ENCODE assay signal across 1 cellular context in genomic region chr15:92930061-92930460, GRCh38.
TF ChIP-seq lines count a peak whose summit lies in the region.

No MANE protein-coding gene starts in this region.

TF ChIP-seq in GM12878, 131 proteins besides CTCF, POLR2A, EP300 and RAD21 (continued from another document):
- TF ChIP-seq, protein P1, sequence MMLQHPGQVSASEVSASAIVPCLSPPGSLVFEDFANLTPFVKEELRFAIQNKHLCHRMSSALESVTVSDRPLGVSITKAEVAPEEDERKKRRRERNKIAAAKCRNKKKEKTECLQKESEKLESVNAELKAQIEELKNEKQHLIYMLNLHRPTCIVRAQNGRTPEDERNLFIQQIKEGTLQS (IDR thresholded peaks at IDR 0.05; ENCODE audit: borderline replicate concordance, extremely low read depth, low read depth, low read length): no peak
- TF ChIP-seq JUNB (IDR thresholded peaks at IDR 0.05) (no peak), ATF7 (IDR thresholded peaks at IDR 0.05; ENCODE audit: low read depth) (no peak), HDAC6 (IDR thresholded peaks at IDR 0.05; ENCODE audit: unreplicated experiment) (no peak), ZNF207 (IDR thresholded peaks at IDR 0.05; ENCODE audit: borderline replicate concordance) (no peak), STAT3 (IDR thresholded peaks at IDR 0.05; ENCODE audit: low read depth, low read length) (no peak), ZNF24 (IDR thresholded peaks at IDR 0.05) (no peak), YBX1 (IDR thresholded peaks at IDR 0.05) (no peak)
- TF ChIP-seq, protein P2, sequence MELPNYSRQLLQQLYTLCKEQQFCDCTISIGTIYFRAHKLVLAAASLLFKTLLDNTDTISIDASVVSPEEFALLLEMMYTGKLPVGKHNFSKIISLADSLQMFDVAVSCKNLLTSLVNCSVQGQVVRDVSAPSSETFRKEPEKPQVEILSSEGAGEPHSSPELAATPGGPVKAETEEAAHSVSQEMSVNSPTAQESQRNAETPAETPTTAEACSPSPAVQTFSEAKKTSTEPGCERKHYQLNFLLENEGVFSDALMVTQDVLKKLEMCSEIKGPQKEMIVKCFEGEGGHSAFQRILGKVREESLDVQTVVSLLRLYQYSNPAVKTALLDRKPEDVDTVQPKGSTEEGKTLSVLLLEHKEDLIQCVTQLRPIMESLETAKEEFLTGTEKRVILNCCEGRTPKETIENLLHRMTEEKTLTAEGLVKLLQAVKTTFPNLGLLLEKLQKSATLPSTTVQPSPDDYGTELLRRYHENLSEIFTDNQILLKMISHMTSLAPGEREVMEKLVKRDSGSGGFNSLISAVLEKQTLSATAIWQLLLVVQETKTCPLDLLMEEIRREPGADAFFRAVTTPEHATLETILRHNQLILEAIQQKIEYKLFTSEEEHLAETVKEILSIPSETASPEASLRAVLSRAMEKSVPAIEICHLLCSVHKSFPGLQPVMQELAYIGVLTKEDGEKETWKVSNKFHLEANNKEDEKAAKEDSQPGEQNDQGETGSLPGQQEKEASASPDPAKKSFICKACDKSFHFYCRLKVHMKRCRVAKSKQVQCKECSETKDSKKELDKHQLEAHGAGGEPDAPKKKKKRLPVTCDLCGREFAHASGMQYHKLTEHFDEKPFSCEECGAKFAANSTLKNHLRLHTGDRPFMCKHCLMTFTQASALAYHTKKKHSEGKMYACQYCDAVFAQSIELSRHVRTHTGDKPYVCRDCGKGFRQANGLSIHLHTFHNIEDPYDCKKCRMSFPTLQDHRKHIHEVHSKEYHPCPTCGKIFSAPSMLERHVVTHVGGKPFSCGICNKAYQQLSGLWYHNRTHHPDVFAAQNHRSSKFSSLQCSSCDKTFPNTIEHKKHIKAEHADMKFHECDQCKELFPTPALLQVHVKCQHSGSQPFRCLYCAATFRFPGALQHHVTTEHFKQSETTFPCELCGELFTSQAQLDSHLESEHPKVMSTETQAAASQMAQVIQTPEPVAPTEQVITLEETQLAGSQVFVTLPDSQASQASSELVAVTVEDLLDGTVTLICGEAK (IDR thresholded peaks at IDR 0.05; ENCODE audit: borderline replicate concordance): no peak
- TF ChIP-seq, protein P3, sequence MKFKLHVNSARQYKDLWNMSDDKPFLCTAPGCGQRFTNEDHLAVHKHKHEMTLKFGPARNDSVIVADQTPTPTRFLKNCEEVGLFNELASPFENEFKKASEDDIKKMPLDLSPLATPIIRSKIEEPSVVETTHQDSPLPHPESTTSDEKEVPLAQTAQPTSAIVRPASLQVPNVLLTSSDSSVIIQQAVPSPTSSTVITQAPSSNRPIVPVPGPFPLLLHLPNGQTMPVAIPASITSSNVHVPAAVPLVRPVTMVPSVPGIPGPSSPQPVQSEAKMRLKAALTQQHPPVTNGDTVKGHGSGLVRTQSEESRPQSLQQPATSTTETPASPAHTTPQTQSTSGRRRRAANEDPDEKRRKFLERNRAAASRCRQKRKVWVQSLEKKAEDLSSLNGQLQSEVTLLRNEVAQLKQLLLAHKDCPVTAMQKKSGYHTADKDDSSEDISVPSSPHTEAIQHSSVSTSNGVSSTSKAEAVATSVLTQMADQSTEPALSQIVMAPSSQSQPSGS (IDR thresholded peaks at IDR 0.05; ENCODE audit: low read length): no peak
TF ChIP-seq in GM12878: peak in this region for 0.
